1 cellular context compared by ENCODE assay signal in the genomic region with DNA sequence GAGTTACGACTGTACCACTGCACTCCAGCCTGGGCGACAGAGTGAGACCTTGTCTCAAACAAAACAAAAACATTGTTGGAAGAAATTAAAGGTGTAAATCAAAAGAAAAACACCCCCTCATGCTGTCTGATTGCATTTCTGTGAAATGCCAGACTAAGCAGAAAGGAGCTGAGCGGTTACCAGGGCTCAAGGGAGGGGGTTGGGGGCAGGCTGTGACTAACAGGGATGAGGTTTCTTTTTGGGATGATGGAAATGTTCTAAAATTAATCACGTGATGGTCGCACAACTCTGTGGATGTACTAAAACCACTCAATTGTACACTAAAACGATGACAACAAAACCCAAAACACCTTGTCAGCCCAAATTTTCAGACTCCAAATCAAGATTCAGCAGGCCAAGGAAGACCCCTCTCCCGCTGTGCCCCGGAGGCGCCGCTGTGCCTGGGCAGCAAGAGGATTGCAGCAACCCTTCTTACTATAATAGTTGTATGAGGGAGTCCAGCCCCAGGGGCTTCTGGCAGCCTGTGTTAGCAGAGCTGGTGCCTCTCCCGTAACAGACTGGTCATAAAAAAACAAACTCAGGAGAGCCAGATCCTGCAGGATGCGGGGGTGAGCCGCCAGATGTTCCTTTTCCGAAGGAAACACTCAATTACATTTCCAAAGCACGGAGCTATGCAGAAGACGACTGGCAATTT.
TF ChIP-seq lines count a peak whose summit lies in the region.

No MANE protein-coding gene starts in this region.

TF ChIP-seq in endothelial cell of umbilical vein, 7 proteins besides CTCF, POLR2A, EP300 and RAD21:
- TF ChIP-seq POLR2AphosphoS5 (IDR thresholded peaks at IDR 0.05; ENCODE audit: insufficient read depth, low read depth, low read length), result no peak
- TF ChIP-seq JUN (IDR thresholded peaks at IDR 0.05; ENCODE audit: borderline replicate concordance, insufficient read depth, insufficient read length, low read depth), result no peak
- no peak for TF ChIP-seq EZH2 (IDR thresholded peaks at IDR 0.05; ENCODE audit: borderline replicate concordance, low read depth, low read length, severe bottlenecking)
- TF ChIP-seq GATA2 (IDR thresholded peaks at IDR 0.05; ENCODE audit: insufficient read depth, insufficient read length, low read depth, low read length), result no peak
- no peak for TF ChIP-seq MYC (IDR thresholded peaks at IDR 0.05; ENCODE audit: low read depth, low read length)
- TF ChIP-seq, protein P1, sequence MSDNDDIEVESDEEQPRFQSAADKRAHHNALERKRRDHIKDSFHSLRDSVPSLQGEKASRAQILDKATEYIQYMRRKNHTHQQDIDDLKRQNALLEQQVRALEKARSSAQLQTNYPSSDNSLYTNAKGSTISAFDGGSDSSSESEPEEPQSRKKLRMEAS (IDR thresholded peaks at IDR 0.05; ENCODE audit: insufficient read depth, insufficient read length), result no peak
